Comparison of ENCODE assay signal across 18 cellular contexts in the genomic region with DNA sequence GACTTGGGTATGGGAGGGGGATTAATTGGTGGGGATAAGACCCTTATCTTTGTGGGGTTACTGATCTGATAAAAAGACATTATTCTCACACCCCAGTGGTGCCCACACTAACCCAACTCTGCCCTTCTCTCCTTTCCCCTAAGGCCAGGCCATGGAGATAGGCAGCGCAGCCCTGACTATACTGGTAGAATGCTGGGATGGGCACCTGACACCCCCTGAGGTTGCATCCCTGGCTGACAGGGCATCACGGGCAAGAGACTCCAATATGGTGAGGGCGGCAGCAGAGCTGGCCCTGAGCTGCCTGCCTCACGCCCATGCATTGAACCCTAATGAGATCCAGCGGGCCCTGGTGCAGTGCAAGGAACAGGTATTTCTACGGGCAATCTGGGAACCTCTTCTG. TPM values are rescaled to one million over a fixed set of nuclear protein-coding genes. Genes with fewer than 3 reads are reported as not detected.
DNase-seq lines count a peak whose midpoint lies in the region; ATAC-seq, FAIRE-seq and TF ChIP-seq lines count a peak whose summit lies in the region.
"Had no signal": no experiment of that assay in that cellular context is flagged by ENCODE, and none has a peak within 500 bp of the region (broad histone marks: within the 10 kb centered on the region; RNA-seq: fewer than 3 reads in every experiment).

No MANE protein-coding gene starts in this region.

- no peak for FAIRE-seq in GM12878 (lab: Jason Lieb, UNC)

- no peak overlapping the region for H3K4me2 ChIP-seq in GM12878 (ENCODE audit: control insufficient read depth, insufficient read depth)
- no peak overlapping the region for H3K4me2 ChIP-seq in osteoblast (ENCODE audit: insufficient read depth, low read length)

- intact Hi-C loops in CD4-positive, alpha-beta T cell (cut with DNase I, micrococcal nuclease) = no loop called here
- intact Hi-C loops in GM12878 (cut with micrococcal nuclease; ENCODE audit: unreplicated experiment) = no loop called here

- POLR2A ChIA-PET in CD4-positive, alpha-beta T cell (lab: Charles Lee) = interaction anchor here (1.2 to 3.8 kb wide), 2 partner anchors 12 to 16 kb away, joined by 4 to 20 read pairs; partner anchors contain the start of gene CHCHD1
- POLR2A ChIA-PET in GM12878 (lab: Charles Lee) = interaction anchor here (1.4 kb wide), 1 partner anchor 10 kb away, joined by 5 read pairs; no protein-coding TSS in a partner anchor
- POLR2A ChIA-PET in T-cell (lab: Charles Lee) = interaction anchor here in 1 of 2 donors (0.7 kb wide), 1 partner anchor 1419 kb away, joined by 6 read pairs; no protein-coding TSS in a partner anchor

- H3K27me3 Mint-ChIP-seq in CD4-positive, CD25-positive, alpha-beta regulatory T cell = no peaks in the 10 kb centered on the region
- no peaks in the 10 kb centered on the region for H3K27me3 Mint-ChIP-seq in CD4-positive, alpha-beta T cell
- no peaks in the 10 kb centered on the region for H3K27me3 Mint-ChIP-seq in T-cell

- in situ Hi-C loops in GM12878 (cut with MboI) = no loop called here

- no peak overlapping the region for H2AFZ ChIP-seq in GM12878 (ENCODE audit: control insufficient read depth, low read depth, low read length)
- no peak overlapping the region for H2AFZ ChIP-seq in osteoblast (ENCODE audit: low read length)
- H2AFZ ChIP-seq: GM23248 had no signal

- no peaks in the 10 kb centered on the region for H4K20me1 ChIP-seq in GM12878 (ENCODE audit: control insufficient read depth, insufficient read depth)
- peaks cover 13% of the 10 kb centered on the region for H4K20me1 ChIP-seq in osteoblast (ENCODE audit: insufficient read depth, low read length)

- TF ChIP-seq RAD21 in GM12878 (IDR thresholded peaks at IDR 0.05; ENCODE audit: insufficient read depth, low read depth, low read length) = no peak

- no peaks in the 10 kb centered on the region; the same call in 1 of the 2 replicates for H3K79me2 ChIP-seq in GM12878 (ENCODE audit: control insufficient read depth, insufficient read depth, low read length)
- no peaks in the 10 kb centered on the region for H3K79me2 ChIP-seq in osteoblast (ENCODE audit: insufficient read depth, low read length)

- H3K27ac Mint-ChIP-seq in CD4-positive, CD25-positive, alpha-beta regulatory T cell = peak overlapping the region in 2 of 3 donors; percentile 31 to 82
- H3K27ac Mint-ChIP-seq in CD4-positive, alpha-beta T cell = peak overlapping the region; percentile 62
- peak overlapping the region in 1 of 2 donors; percentile 57 for H3K27ac Mint-ChIP-seq in T-cell

- peaks cover 0 to 2% (median 0%) of the 10 kb centered on the region in 7 donors for H3K9me3 Mint-ChIP-seq in CD4-positive, CD25-positive, alpha-beta regulatory T cell
- no peaks in the 10 kb centered on the region for H3K9me3 Mint-ChIP-seq in CD4-positive, alpha-beta T cell
- H3K9me3 Mint-ChIP-seq in T-cell = no peaks in the 10 kb centered on the region

- no peak for ATAC-seq in CD4-positive, CD25-positive, alpha-beta regulatory T cell (ENCODE audit: low read depth in 2 of 2)
- ATAC-seq in CD4-positive, alpha-beta T cell (ENCODE audit: poor library complexity) = no peak
- ATAC-seq in GM12878 (no peak), T-cell (replicated peaks in 1 of 4) (no peak)
- ATAC-seq: HCT116, Panc1, Right ventricle myocardium inferior had no signal

- H3K9ac ChIP-seq in GM12878 (ENCODE audit: control insufficient read depth, insufficient read depth, low read length) = no peak overlapping the region
- H3K9ac ChIP-seq: GM23248 had no signal

- peak overlapping the region in 1 of 4 donors; percentile 38 for H3K4me3 Mint-ChIP-seq in CD4-positive, CD25-positive, alpha-beta regulatory T cell
- H3K4me3 Mint-ChIP-seq in CD4-positive, alpha-beta T cell = no peak overlapping the region
- H3K4me3 Mint-ChIP-seq in T-cell = no peak overlapping the region

- H3K27ac ChIP-seq in CD4-positive, CD25-positive, alpha-beta regulatory T cell (ENCODE audit: insufficient read depth, low read length, poor library complexity, severe bottlenecking) = no peak overlapping the region
- H3K27ac ChIP-seq in CD4-positive, alpha-beta T cell (ENCODE audit: low read depth, low read length) = no peak overlapping the region
- H3K27ac ChIP-seq in GM12878 (ENCODE audit: control insufficient read depth, insufficient read depth) (no peak overlapping the region), osteoblast (ENCODE audit: low read depth, low read length) (no peak overlapping the region)
- H3K27ac ChIP-seq: GM23248 had no signal

- H3K27me3 ChIP-seq in CD4-positive, CD25-positive, alpha-beta regulatory T cell (ENCODE audit: control insufficient read depth, insufficient read depth, low read length) = no peaks in the 10 kb centered on the region
- no peaks in the 10 kb centered on the region for H3K27me3 ChIP-seq in CD4-positive, alpha-beta T cell (ENCODE audit: control insufficient read depth, insufficient read depth, low read length)
- H3K27me3 ChIP-seq in GM12878 (replicated peaks in 1 of 2; ENCODE audit: control insufficient read depth in 2 of 2, insufficient read depth in 2 of 2, low read length in 1 of 2) (no peaks in the 10 kb centered on the region), osteoblast (ENCODE audit: insufficient read depth, low read length) (no peaks in the 10 kb centered on the region)

- CTCF ChIA-PET in CD4-positive, alpha-beta T cell (lab: Charles Lee) = no interaction called here
- CTCF ChIA-PET in GM12878 (lab: Yijun Ruan, JAX) (interaction anchor here (0.5 kb wide), 1 partner anchor 460 kb away, joined by 3 read pairs; no protein-coding TSS in a partner anchor), T-cell (lab: Charles Lee) (no interaction called here)

- RAD21 ChIA-PET in GM12878 (lab: Charles Lee; ENCODE audit: unreplicated experiment) = no interaction called here

- H3K36me3 Mint-ChIP-seq in CD4-positive, CD25-positive, alpha-beta regulatory T cell = peaks cover 40% of the 10 kb centered on the region
- H3K36me3 Mint-ChIP-seq in CD4-positive, alpha-beta T cell (ENCODE audit: low read depth) = peaks cover 92% of the 10 kb centered on the region
- H3K36me3 Mint-ChIP-seq in T-cell = peaks cover 40% of the 10 kb centered on the region

- H3K9me3 ChIP-seq in CD4-positive, CD25-positive, alpha-beta regulatory T cell (ENCODE audit: control insufficient read depth in 2 of 2, low read length in 2 of 2) = no peaks in the 10 kb centered on the region
- no peaks in the 10 kb centered on the region for H3K9me3 ChIP-seq in CD4-positive, alpha-beta T cell (ENCODE audit: control insufficient read depth, low read length)
- no peaks in the 10 kb centered on the region for H3K9me3 ChIP-seq in GM12878 (replicated peaks; ENCODE audit: control insufficient read depth, insufficient read depth, low read length)
- H3K9me3 ChIP-seq in osteoblast (ENCODE audit: low read depth, low read length) = no peaks in the 10 kb centered on the region

- WGBS in GM12878 (ENCODE audit: insufficient coverage, insufficient replicate concordance, low lambda C conversion rate, missing lambda C conversion rate) = 98% methylated on average over 6 of the region's 6 CpGs

- BruUV-seq in GM12878 (replicated peaks; lab: Mats Ljungman, UMichigan) = no TSS peak

- H3K4me3 ChIP-seq in CD4-positive, CD25-positive, alpha-beta regulatory T cell (ENCODE audit: low read depth, low read length) = no peak overlapping the region
- H3K4me3 ChIP-seq in GM12878 (no peak overlapping the region), osteoblast (ENCODE audit: insufficient read depth, low read length) (no peak overlapping the region)
- H3K4me3 ChIP-seq: GM23248 had no signal

- no peak for DNase-seq in CD4-positive, CD25-positive, alpha-beta regulatory T cell
- DNase-seq in CD4-positive, alpha-beta T cell = no peak
- no peak for DNase-seq in GM12878 (ENCODE audit: low read depth, low spot score)
- DNase-seq in osteoblast (ENCODE audit: insufficient read length, low spot score, missing footprints) = peak; percentile 74
- no peak for DNase-seq in T-cell
- no peak for DNase-seq in SKM-1 treated with dmso at 0.1 percent for 144 hours (lab: John Stamatoyannopoulos, UW; ENCODE audit: unreplicated experiment)
- DNase-seq in effector CD4-positive, alpha-beta T cell = no peak
- no peak for DNase-seq in HCEC 1CT
- DNase-seq: GM23248, IMR-90, NCI-H1105 treated with DMSO at 0.1 percent for 48 hours, NCI-H1694 treated with DMSO at 0.1 percent for 48 hours, NCI-H2107, NCI-H2227 treated with DMSO at 0.1 percent for 48 hours, NCI-H524 had no signal

- no peak for TF ChIP-seq CTCF in CD4-positive, alpha-beta T cell (IDR thresholded peaks at IDR 0.05)
- TF ChIP-seq CTCF in GM12878 (IDR thresholded peaks at IDR 0.05 in 2 of 3, conservative IDR thresholded peaks at IDR 0.05 in 1 of 3; ENCODE audit: control insufficient read depth in 2 of 3, extremely low read depth in 1 of 3, insufficient read depth in 1 of 3, low read depth in 3 of 3, low read length in 3 of 3) (no peak), osteoblast (IDR thresholded peaks at IDR 0.05; ENCODE audit: extremely low read depth, low read depth, low read length) (no peak)

- TF ChIP-seq EP300 in GM12878 (IDR thresholded peaks at IDR 0.05; ENCODE audit: borderline replicate concordance in 1 of 2, control insufficient read depth in 1 of 2, low read depth in 2 of 2, low read length in 2 of 2) = no peak

- SMC1A ChIA-PET in GM12878 (lab: Charles Lee; ENCODE audit: uncharacterized antibody, unreplicated experiment) = interaction anchor here (0.6 kb wide), 1 partner anchor 149 kb away, joined by 3 read pairs; no protein-coding TSS in a partner anchor

- peaks cover 55% of the 10 kb centered on the region for H3K36me3 ChIP-seq in CD4-positive, CD25-positive, alpha-beta regulatory T cell (ENCODE audit: control insufficient read depth, insufficient read depth, low read length)
- H3K36me3 ChIP-seq in GM12878 (ENCODE audit: control insufficient read depth in 2 of 2, insufficient read depth in 2 of 2, low read length in 1 of 2) (peaks cover 17 to 32% of the 10 kb centered on the region in 2 experiments), osteoblast (ENCODE audit: insufficient read depth, low read length) (peaks cover 84% of the 10 kb centered on the region)

- TF ChIP-seq POLR2A in GM12878 (IDR thresholded peaks at IDR 0.05; ENCODE audit: low read depth, low read length) = peak; percentile 57

- H3K4me1 ChIP-seq in CD4-positive, CD25-positive, alpha-beta regulatory T cell (ENCODE audit: control insufficient read depth, insufficient read depth, low read length, poor library complexity, severe bottlenecking) = no peaks in the 10 kb centered on the region
- peaks cover 3% of the 10 kb centered on the region for H3K4me1 ChIP-seq in GM12878 (ENCODE audit: control insufficient read depth, insufficient read depth, low read length)
- no peaks in the 10 kb centered on the region for H3K4me1 ChIP-seq in osteoblast (ENCODE audit: insufficient read depth, low read length)

- H3K4me1 Mint-ChIP-seq in CD4-positive, CD25-positive, alpha-beta regulatory T cell = peaks cover 0 to 3% (median 1%) of the 10 kb centered on the region in 4 donors
- no peaks in the 10 kb centered on the region for H3K4me1 Mint-ChIP-seq in CD4-positive, alpha-beta T cell (ENCODE audit: low read depth)
- peaks cover 0 to 11% (median 1%) of the 10 kb centered on the region in 3 donors for H3K4me1 Mint-ChIP-seq in T-cell

RNA-seq across cellular contexts. Expression of gene ZSWIM8, which starts 12.7 kb away (rescaled TPM):
- 95.5 TPM for total RNA-seq in CD4-positive, CD25-positive, alpha-beta regulatory T cell
- 10 to 100 TPM in 3 of 4 donors, 1 to 10 TPM in 1; 6.0 to 14.9 (median 11.8) TPM for polyA plus RNA-seq in CD4-positive, CD25-positive, alpha-beta regulatory T cell
- total RNA-seq in CD4-positive, alpha-beta T cell = 10 to 100 TPM; 66.4 to 70.7 TPM
- 75.9 and 86.5 TPM in 2 replicates for total RNA-seq in GM12878 (2013; cell fraction: nucleolus; rRNA removed)
- total RNA-seq in GM12878 (2014; rRNA removed) = 23.9 and 30.8 TPM in 2 replicates
- 16.4 and 18.7 TPM in 2 replicates for total RNA-seq in GM12878 (2014; rRNA removed; fragmentation: Illumina TruSeq; extraction: Trizol)
- 45.4 and 47.9 TPM in 2 replicates for total RNA-seq in GM12878 (2021)
- 79.3 TPM for polyA plus RNA-seq in GM12878 (2011; ENCODE audit: low read depth)
- polyA plus RNA-seq in GM12878 (2011; rRNA removed) = 17.5 and 44.6 TPM in 2 replicates
- polyA plus RNA-seq in GM12878 (2011; cell fraction: cytosol; rRNA removed) = 39.4 and 62.6 TPM in 2 replicates
- 436 and 485 TPM in 2 replicates for polyA plus RNA-seq in GM12878 (2011; cell fraction: nucleus; rRNA removed)
- 58.6 and 83.1 TPM in 2 replicates for polyA plus RNA-seq in GM12878 (2012)
- polyA plus RNA-seq in GM12878 (2014; fragmentation: Illumina TruSeq; extraction: Trizol) = 15.3 and 31.5 TPM in 2 replicates
- 1 to 10 TPM; 7.8 to 8.5 TPM for polyA plus RNA-seq in GM12878 (2014; fragmentation: Nextera tagmentation; extraction: Ambion mirVana)
- 47.1 and 48.8 TPM in 2 replicates for polyA plus RNA-seq in GM12878 (2014; rRNA removed)
- 10 to 100 TPM; 14.0 to 15.1 TPM for polyA plus RNA-seq in GM12878 (2016; fragmentation: Nextera tagmentation; extraction: Ambion mirVana)
- 36.3 and 63.7 TPM in 2 replicates for polyA minus RNA-seq in GM12878 (2011; rRNA and poly(A)+ RNA removed)
- 23.0 and 27.1 TPM in 2 replicates for polyA minus RNA-seq in GM12878 (2011; cell fraction: cytosol; rRNA and poly(A)+ RNA removed)
- polyA minus RNA-seq in GM12878 (2011; cell fraction: nucleus; rRNA and poly(A)+ RNA removed) = 43.3 and 67.1 TPM in 2 replicates
- total RNA-seq in osteoblast = 63.1 and 76.7 TPM in 2 replicates
- total RNA-seq in T-cell = 100 to 1,000 TPM in 2 of 5 donors, 10 to 100 TPM in 3; 69.0 to 106 (median 90.8) TPM

RNA-seq across cellular contexts. Expression of gene NDST2, which starts 13.3 kb away (rescaled TPM):
- 74.4 TPM for total RNA-seq in CD4-positive, CD25-positive, alpha-beta regulatory T cell
- 10 to 100 TPM; 20.6 to 28.5 (median 24.6) TPM for polyA plus RNA-seq in CD4-positive, CD25-positive, alpha-beta regulatory T cell
- total RNA-seq in CD4-positive, alpha-beta T cell = 100 to 1,000 TPM; 121 to 135 TPM
- 57.1 and 85.9 TPM in 2 replicates for total RNA-seq in GM12878 (2013; cell fraction: nucleolus; rRNA removed)
- 18.0 and 18.8 TPM in 2 replicates for total RNA-seq in GM12878 (2014; rRNA removed)
- total RNA-seq in GM12878 (2014; rRNA removed; fragmentation: Illumina TruSeq; extraction: Trizol) = 8.9 and 10.1 TPM in 2 replicates
- 34.3 and 35.2 TPM in 2 replicates for total RNA-seq in GM12878 (2021)
- polyA plus RNA-seq in GM12878 (2011; ENCODE audit: low read depth) = 19.1 TPM
- polyA plus RNA-seq in GM12878 (2011; rRNA removed) = 23.8 and 31.1 TPM in 2 replicates
- 24.8 and 31.5 TPM in 2 replicates for polyA plus RNA-seq in GM12878 (2011; cell fraction: cytosol; rRNA removed)
- 81.5 and 88.2 TPM in 2 replicates for polyA plus RNA-seq in GM12878 (2011; cell fraction: nucleus; rRNA removed)
- polyA plus RNA-seq in GM12878 (2012) = 19.5 and 19.8 TPM in 2 replicates
- 16.6 and 22.6 TPM in 2 replicates for polyA plus RNA-seq in GM12878 (2014; fragmentation: Illumina TruSeq; extraction: Trizol)
- 1 to 10 TPM; 2.2 to 3.0 TPM for polyA plus RNA-seq in GM12878 (2014; fragmentation: Nextera tagmentation; extraction: Ambion mirVana)
- 31.3 and 34.7 TPM in 2 replicates for polyA plus RNA-seq in GM12878 (2014; rRNA removed)
- 10 to 100 TPM; 22.7 to 24.0 TPM for polyA plus RNA-seq in GM12878 (2016; fragmentation: Nextera tagmentation; extraction: Ambion mirVana)
- 26.0 and 29.3 TPM in 2 replicates for polyA minus RNA-seq in GM12878 (2011; rRNA and poly(A)+ RNA removed)
- 11.8 and 16.4 TPM in 2 replicates for polyA minus RNA-seq in GM12878 (2011; cell fraction: cytosol; rRNA and poly(A)+ RNA removed)
- 36.6 and 66.7 TPM in 2 replicates for polyA minus RNA-seq in GM12878 (2011; cell fraction: nucleus; rRNA and poly(A)+ RNA removed)
- 30.4 and 35.8 TPM in 2 replicates for total RNA-seq in osteoblast
- 100 to 1,000 TPM in 4 of 5 donors, 10 to 100 TPM in 1; 96.1 to 119 (median 110) TPM for total RNA-seq in T-cell

RNA-seq across cellular contexts. Expression of gene CHCHD1, which starts 16.2 kb away (rescaled TPM):
- 6.3 TPM for total RNA-seq in CD4-positive, CD25-positive, alpha-beta regulatory T cell
- 10 to 100 TPM; 63.6 to 79.3 (median 70.0) TPM for polyA plus RNA-seq in CD4-positive, CD25-positive, alpha-beta regulatory T cell
- total RNA-seq in CD4-positive, alpha-beta T cell = 1 to 10 TPM; 6.3 to 6.8 TPM
- 14.8 and 16.7 TPM in 2 replicates for total RNA-seq in GM12878 (2013; cell fraction: nucleolus; rRNA removed)
- 74.3 and 77.4 TPM in 2 replicates for total RNA-seq in GM12878 (2014; rRNA removed)
- total RNA-seq in GM12878 (2014; rRNA removed; fragmentation: Illumina TruSeq; extraction: Trizol) = 42.8 and 47.5 TPM in 2 replicates
- total RNA-seq in GM12878 (2021) = 35.0 and 36.9 TPM in 2 replicates
- 34.4 TPM for polyA plus RNA-seq in GM12878 (2011; ENCODE audit: low read depth)
- 56.7 and 69.0 TPM in 2 replicates for polyA plus RNA-seq in GM12878 (2011; rRNA removed)
- polyA plus RNA-seq in GM12878 (2011; cell fraction: cytosol; rRNA removed) = 33.0 and 46.8 TPM in 2 replicates
- polyA plus RNA-seq in GM12878 (2011; cell fraction: nucleus; rRNA removed) = 22.6 and 27.4 TPM in 2 replicates
- polyA plus RNA-seq in GM12878 (2012) = 51.6 and 59.8 TPM in 2 replicates
- 25.3 and 42.4 TPM in 2 replicates for polyA plus RNA-seq in GM12878 (2014; fragmentation: Illumina TruSeq; extraction: Trizol)
- 10 to 100 TPM; 69.5 to 81.4 TPM for polyA plus RNA-seq in GM12878 (2014; fragmentation: Nextera tagmentation; extraction: Ambion mirVana)
- polyA plus RNA-seq in GM12878 (2014; rRNA removed) = 70.4 and 79.4 TPM in 2 replicates
- 100 to 1,000 TPM; 127 to 132 TPM for polyA plus RNA-seq in GM12878 (2016; fragmentation: Nextera tagmentation; extraction: Ambion mirVana)
- polyA minus RNA-seq in GM12878 (2011; rRNA and poly(A)+ RNA removed) = 8.9 and 9.4 TPM in 2 replicates
- 6.3 and 7.2 TPM in 2 replicates for polyA minus RNA-seq in GM12878 (2011; cell fraction: cytosol; rRNA and poly(A)+ RNA removed)
- 6.5 and 8.9 TPM in 2 replicates for polyA minus RNA-seq in GM12878 (2011; cell fraction: nucleus; rRNA and poly(A)+ RNA removed)
- 11.2 and 12.7 TPM in 2 replicates for total RNA-seq in osteoblast
- total RNA-seq in T-cell = 10 to 100 TPM in 3 of 5 donors, 1 to 10 TPM in 2; 6.3 to 17.5 (median 14.2) TPM

RNA-seq across cellular contexts. Expression of gene SEC24C, which starts 53.9 kb away (rescaled TPM):
- total RNA-seq in CD4-positive, CD25-positive, alpha-beta regulatory T cell = 78.2 TPM
- 10 to 100 TPM; 30.2 to 39.3 (median 36.9) TPM for polyA plus RNA-seq in CD4-positive, CD25-positive, alpha-beta regulatory T cell
- 10 to 100 TPM; 52.0 to 54.2 TPM for total RNA-seq in CD4-positive, alpha-beta T cell
- total RNA-seq in GM12878 (2013; cell fraction: nucleolus; rRNA removed) = 64.1 and 66.3 TPM in 2 replicates
- total RNA-seq in GM12878 (2014; rRNA removed) (96.9 and 117 TPM in 2 replicates), GM12878 (2014; rRNA removed; fragmentation: Illumina TruSeq; extraction: Trizol) (43.4 and 48.2 TPM in 2 replicates), GM12878 (2021) (91.7 and 99.9 TPM in 2 replicates), osteoblast (28.3 and 28.6 TPM in 2 replicates), T-cell (100 to 1,000 TPM in 1 of 5 donors, 10 to 100 TPM in 4; 77.7 to 107 (median 92.2) TPM)
- polyA plus RNA-seq in GM12878 (2011; ENCODE audit: low read depth) = 68.9 TPM
- polyA plus RNA-seq in GM12878 (2011; rRNA removed) (52.3 and 110 TPM in 2 replicates), GM12878 (2014; fragmentation: Illumina TruSeq; extraction: Trizol) (67.7 and 81.5 TPM in 2 replicates), GM12878 (2014; fragmentation: Nextera tagmentation; extraction: Ambion mirVana) (10 to 100 TPM; 12.7 to 18.8 TPM), GM12878 (2014; rRNA removed) (73.6 and 82.1 TPM in 2 replicates), GM12878 (2016; fragmentation: Nextera tagmentation; extraction: Ambion mirVana) (10 to 100 TPM; 71.3 to 74.1 TPM)
- 97.2 and 105 TPM in 2 replicates for polyA plus RNA-seq in GM12878 (2011; cell fraction: cytosol; rRNA removed)
- 176 and 190 TPM in 2 replicates for polyA plus RNA-seq in GM12878 (2011; cell fraction: nucleus; rRNA removed)
- polyA plus RNA-seq in GM12878 (2012) = 92.4 and 93.2 TPM in 2 replicates
- 135 and 166 TPM in 2 replicates for polyA minus RNA-seq in GM12878 (2011; rRNA and poly(A)+ RNA removed)
- 47.8 and 49.1 TPM in 2 replicates for polyA minus RNA-seq in GM12878 (2011; cell fraction: cytosol; rRNA and poly(A)+ RNA removed)
- polyA minus RNA-seq in GM12878 (2011; cell fraction: nucleus; rRNA and poly(A)+ RNA removed) = 30.5 and 46.2 TPM in 2 replicates
